ENCODE assay signal across 9 cellular contexts in genomic region chr10:72242675-72243074, GRCh38. TPM values are rescaled to one million over a fixed set of nuclear protein-coding genes. Genes with fewer than 3 reads are reported as not detected.
DNase-seq lines count a peak whose midpoint lies in the region; ATAC-seq and TF ChIP-seq lines count a peak whose summit lies in the region.
"Had no signal": no experiment of that assay in that cellular context is flagged by ENCODE, and none has a peak within 500 bp of the region (broad histone marks: within the 10 kb centered on the region; RNA-seq: fewer than 3 reads in every experiment).

No MANE protein-coding gene starts in this region.

- ATAC-seq in activated CD8-positive, alpha-beta memory T cell treated with anti-CD3 and anti-CD28 coated beads, Interleukin-2, amount 10 ng/mL, durations not matched to agents 7 days and 5 days = no peak
- no peak for ATAC-seq in memory B cell (ENCODE audit: low read depth)

- peaks cover 50% of the 10 kb centered on the region for H3K4me1 Mint-ChIP-seq in activated CD8-positive, alpha-beta memory T cell treated with anti-CD3 and anti-CD28 coated beads, Interleukin-2, amount 10 ng/mL, durations not matched to agents 7 days and 5 days
- H3K4me1 Mint-ChIP-seq in memory B cell = peaks cover 44% of the 10 kb centered on the region

- no peaks in the 10 kb centered on the region for H3K27me3 ChIP-seq in tibial nerve
- H3K27me3 ChIP-seq: cardiac muscle cell had no signal

- H3K4me3 ChIP-seq in tibial nerve = no peak overlapping the region
- H3K4me3 ChIP-seq: cardiac muscle cell had no signal

- peak overlapping the region; percentile 46 for H3K27ac ChIP-seq in caudate nucleus (ENCODE audit: low read depth, low read length)
- H3K27ac ChIP-seq in tibial nerve = peak overlapping the region; percentile 93 to 99 (median 98)
- H3K27ac ChIP-seq: cardiac muscle cell had no signal

- CTCF ChIA-PET in activated CD8-positive, alpha-beta memory T cell treated with anti-CD3 and anti-CD28 coated beads, Interleukin-2, amount 10 ng/mL, durations not matched to agents 7 days and 5 days (lab: Charles Lee) = interaction anchor here (0.8 to 7.5 kb wide), 3 partner anchors 13 to 93 kb away, joined by 3 to 50 read pairs (median 5); no protein-coding TSS in a partner anchor

- no peak for DNase-seq in activated CD8-positive, alpha-beta memory T cell treated with anti-CD3 and anti-CD28 coated beads, Interleukin-2, amount 10 ng/mL, durations not matched to agents 7 days and 5 days
- no peak for DNase-seq in activated CD8-positive, alpha-beta memory T cell treated with anti-CD3 and anti-CD28 coated beads, Interleukin-2, amount 50 U/mL, for 4 hours
- peak in 11 of 61 donors; percentile 3 to 46 (median 27) for DNase-seq in caudate nucleus (lab: John Stamatoyannopoulos, UW)
- DNase-seq in memory B cell (ENCODE audit: low spot score in 2 of 2) = no peak
- peak; percentile 61 to 73 for DNase-seq in tibial nerve (ENCODE audit: low spot score in 2 of 2)
- no peak for DNase-seq in cerebellar nuclear complex (lab: John Stamatoyannopoulos, UW)
- no peak for DNase-seq in NK-92 (lab: John Stamatoyannopoulos, UW; ENCODE audit: unreplicated experiment)
- no peak for DNase-seq in activated gamma-delta T cell (lab: John Stamatoyannopoulos, UW)

- peaks cover 2% of the 10 kb centered on the region for H3K36me3 Mint-ChIP-seq in activated CD8-positive, alpha-beta memory T cell treated with anti-CD3 and anti-CD28 coated beads, Interleukin-2, amount 10 ng/mL, durations not matched to agents 7 days and 5 days
- no peaks in the 10 kb centered on the region for H3K36me3 Mint-ChIP-seq in memory B cell

- H3K4me3 Mint-ChIP-seq in activated CD8-positive, alpha-beta memory T cell treated with anti-CD3 and anti-CD28 coated beads, Interleukin-2, amount 10 ng/mL, durations not matched to agents 7 days and 5 days = no peak overlapping the region
- H3K4me3 Mint-ChIP-seq in memory B cell = no peak overlapping the region

- TF ChIP-seq CTCF in tibial nerve (IDR thresholded peaks at IDR 0.05) = no peak

- peak; percentile 61 to 97 for TF ChIP-seq EP300 in tibial nerve (IDR thresholded peaks at IDR 0.05)

- H3K9me3 ChIP-seq in tibial nerve = no peaks in the 10 kb centered on the region

- peaks cover 10 to 81% (median 64%) of the 10 kb centered on the region in 4 donors for H3K4me1 ChIP-seq in tibial nerve

- peak in 1 of 2 donors; percentile 32 for TF ChIP-seq POLR2A in tibial nerve (IDR thresholded peaks at IDR 0.05)

- no peaks in the 10 kb centered on the region for H3K27me3 Mint-ChIP-seq in activated CD8-positive, alpha-beta memory T cell treated with anti-CD3 and anti-CD28 coated beads, Interleukin-2, amount 10 ng/mL, durations not matched to agents 7 days and 5 days
- H3K27me3 Mint-ChIP-seq in memory B cell = no peaks in the 10 kb centered on the region

- peak overlapping the region; percentile 13 for H3K27ac Mint-ChIP-seq in activated CD8-positive, alpha-beta memory T cell treated with anti-CD3 and anti-CD28 coated beads, Interleukin-2, amount 10 ng/mL, durations not matched to agents 7 days and 5 days
- H3K27ac Mint-ChIP-seq in memory B cell = peak overlapping the region; percentile 69

- peaks cover 0 to 6% (median 0%) of the 10 kb centered on the region in 3 donors for H3K36me3 ChIP-seq in tibial nerve
- H3K36me3 ChIP-seq: cardiac muscle cell had no signal

- H3K9me3 Mint-ChIP-seq in activated CD8-positive, alpha-beta memory T cell treated with anti-CD3 and anti-CD28 coated beads, Interleukin-2, amount 10 ng/mL, durations not matched to agents 7 days and 5 days (ENCODE audit: low read depth) = no peaks in the 10 kb centered on the region
- no peaks in the 10 kb centered on the region for H3K9me3 Mint-ChIP-seq in memory B cell

- 2 to 7% methylated on average over 4 of the region's 4 CpGs for WGBS in tibial nerve, 2 donors

RNA-seq across cellular contexts. Expression of gene ASCC1, which starts 26.6 kb away (rescaled TPM):
- total RNA-seq in activated CD8-positive, alpha-beta memory T cell treated with anti-CD3 and anti-CD28 coated beads, Interleukin-2, amount 10 ng/mL, durations not matched to agents 7 days and 5 days = 10 to 100 TPM; 34.9 to 36.8 TPM
- total RNA-seq in tibial nerve = 10 to 100 TPM; 34.2 to 85.7 (median 54.2) TPM

RNA-seq across cellular contexts. Expression of gene ANAPC16, which starts 26.9 kb away (rescaled TPM):
- 10 to 100 TPM; 61.4 to 67.6 TPM for total RNA-seq in activated CD8-positive, alpha-beta memory T cell treated with anti-CD3 and anti-CD28 coated beads, Interleukin-2, amount 10 ng/mL, durations not matched to agents 7 days and 5 days
- total RNA-seq in tibial nerve = 10 to 100 TPM; 52.6 to 72.3 (median 61.9) TPM

RNA-seq across cellular contexts. Expression of gene DDIT4, which starts 31.0 kb away (rescaled TPM):
- 100 to 1,000 TPM; 291 to 293 TPM for total RNA-seq in activated CD8-positive, alpha-beta memory T cell treated with anti-CD3 and anti-CD28 coated beads, Interleukin-2, amount 10 ng/mL, durations not matched to agents 7 days and 5 days
- 1,000 to 10,000 TPM; 1,317 to 2,202 (median 1,604) TPM for total RNA-seq in tibial nerve

Comparison
In these comparisons a context has a peak if more than half of its experiments do, and no peak if none do; other contexts are left out.
1. DNase-seq: peak in tibial nerve (2 of 2); none in activated CD8-positive, alpha-beta memory T cell treated with anti-CD3 and anti-CD28 coated beads, Interleukin-2, amount 10 ng/mL, durations not matched to agents 7 days and 5 days (single experiment), activated CD8-positive, alpha-beta memory T cell treated with anti-CD3 and anti-CD28 coated beads, Interleukin-2, amount 50 U/mL, for 4 hours (single experiment), memory B cell (0 of 2), cerebellar nuclear complex (0 of 2), NK-92 (single experiment) and activated gamma-delta T cell (single experiment).
2. RNA of gene DDIT4, which starts 31.0 kb away (total RNA-seq): 1,317 to 2,202 TPM in tibial nerve; 291 to 293 TPM in activated CD8-positive, alpha-beta memory T cell treated with anti-CD3 and anti-CD28 coated beads, Interleukin-2, amount 10 ng/mL, durations not matched to agents 7 days and 5 days; every median in the first group is over 4 times any median in the second.